ENCODE assay signal across 12 cellular contexts in genomic region chr17:48725005-48725293, GRCh38. TPM values are rescaled to one million over a fixed set of nuclear protein-coding genes. Genes with fewer than 3 reads are reported as not detected.
A peak's percentile ranks its signal among the peaks of the same experiment; 100 is the strongest.
DNase-seq lines count a peak whose midpoint lies in the region; ATAC-seq and FAIRE-seq lines count a peak whose summit lies in the region.
"Had no signal": no experiment of that assay in that cellular context is flagged by ENCODE, and none has a peak within 500 bp of the region (broad histone marks: within the 10 kb centered on the region; RNA-seq: fewer than 3 reads in every experiment).

No MANE protein-coding gene starts in this region.

- intact Hi-C loops in activated CD4-positive, alpha-beta memory T cell treated with anti-CD3 and anti-CD28 coated beads for 36 hours (cut with micrococcal nuclease), result loop anchor here (2.0 to 10.0 kb wide), 4 partner anchors 28 to 270 kb away; partner anchors contain the start of gene IGF2BP1

- peak overlapping the region; percentile 25 to 77 (median 64) for H3K4me3 Mint-ChIP-seq in CD4-positive, CD25-positive, alpha-beta regulatory T cell
- peak overlapping the region; percentile 22 to 87 (median 64) for H3K4me3 Mint-ChIP-seq in naive B cell
- H3K4me3 Mint-ChIP-seq in activated CD4-positive, alpha-beta memory T cell treated with anti-CD3 and anti-CD28 coated beads for 36 hours, result no peak overlapping the region

- H3K36me3 Mint-ChIP-seq in CD4-positive, CD25-positive, alpha-beta regulatory T cell, result no peaks in the 10 kb centered on the region
- H3K36me3 Mint-ChIP-seq in naive B cell, result peaks cover 6 to 24% of the 10 kb centered on the region in 2 donors
- H3K36me3 Mint-ChIP-seq in activated CD4-positive, alpha-beta memory T cell treated with anti-CD3 and anti-CD28 coated beads for 36 hours, result peaks cover 2% of the 10 kb centered on the region

- H3K27ac Mint-ChIP-seq in CD4-positive, CD25-positive, alpha-beta regulatory T cell, result no peak overlapping the region
- H3K27ac Mint-ChIP-seq in naive B cell, result peak overlapping the region in 2 of 6 donors; percentile 74 to 79
- no peak overlapping the region for H3K27ac Mint-ChIP-seq in activated CD4-positive, alpha-beta memory T cell treated with anti-CD3 and anti-CD28 coated beads for 36 hours
- H3K27ac Mint-ChIP-seq: activated CD8-positive, alpha-beta T cell treated with anti-CD3 and anti-CD28 coated beads, Interleukin-2, amount 10 ng/mL, durations not matched to agents 7 days and 5 days; nephron progenitor cell had no signal

- H3K9me3 Mint-ChIP-seq in CD4-positive, CD25-positive, alpha-beta regulatory T cell, result peaks cover 0 to 6% (median 2%) of the 10 kb centered on the region in 7 donors
- peaks cover 3 to 26% (median 8%) of the 10 kb centered on the region in 7 donors for H3K9me3 Mint-ChIP-seq in naive B cell
- no peaks in the 10 kb centered on the region for H3K9me3 Mint-ChIP-seq in activated CD4-positive, alpha-beta memory T cell treated with anti-CD3 and anti-CD28 coated beads for 36 hours
- H3K9me3 Mint-ChIP-seq: nephron progenitor cell had no signal

- ATAC-seq in CD4-positive, CD25-positive, alpha-beta regulatory T cell (ENCODE audit: low read depth in 2 of 2), result no peak
- ATAC-seq in naive B cell (ENCODE audit: low read depth in 2 of 2), result no peak
- ATAC-seq in GM21515 (IDR thresholded peaks at IDR 0.05; ENCODE audit: unreplicated experiment), result no peak

- H3K9me3 ChIP-seq in CD4-positive, CD25-positive, alpha-beta regulatory T cell (ENCODE audit: control insufficient read depth in 2 of 2, low read length in 2 of 2), result no peaks in the 10 kb centered on the region
- H3K9me3 ChIP-seq in HUES6 (ENCODE audit: control insufficient read depth, insufficient read depth, low read depth, low read length) (no peaks in the 10 kb centered on the region), adipocyte (ENCODE audit: control insufficient read depth, low read length) (no peaks in the 10 kb centered on the region)
- H3K9me3 ChIP-seq: transverse colon had no signal

- CTCF ChIA-PET in activated CD4-positive, alpha-beta memory T cell treated with anti-CD3 and anti-CD28 coated beads for 36 hours (lab: Charles Lee), result interaction anchor here (0.6 to 4.4 kb wide), 26 partner anchors 10 to 572 kb away, joined by 3 to 57 read pairs (median 5); no protein-coding TSS in a partner anchor

- peaks cover 7 to 58% (median 26%) of the 10 kb centered on the region in 4 donors for H3K4me1 Mint-ChIP-seq in CD4-positive, CD25-positive, alpha-beta regulatory T cell
- H3K4me1 Mint-ChIP-seq in naive B cell, result peaks cover 27 to 65% (median 61%) of the 10 kb centered on the region in 3 donors
- H3K4me1 Mint-ChIP-seq in activated CD4-positive, alpha-beta memory T cell treated with anti-CD3 and anti-CD28 coated beads for 36 hours (ENCODE audit: low read depth), result peaks cover 36% of the 10 kb centered on the region

- H3K27me3 Mint-ChIP-seq in CD4-positive, CD25-positive, alpha-beta regulatory T cell, result peaks cover 100% of the 10 kb centered on the region
- peaks cover 78 to 95% (median 91%) of the 10 kb centered on the region in 3 donors for H3K27me3 Mint-ChIP-seq in naive B cell
- peaks cover 90% of the 10 kb centered on the region for H3K27me3 Mint-ChIP-seq in activated CD4-positive, alpha-beta memory T cell treated with anti-CD3 and anti-CD28 coated beads for 36 hours

- peaks cover 54% of the 10 kb centered on the region for H3K4me1 ChIP-seq in CD4-positive, CD25-positive, alpha-beta regulatory T cell (ENCODE audit: control insufficient read depth, insufficient read depth, low read length, poor library complexity, severe bottlenecking)
- H3K4me1 ChIP-seq in HUES6 (ENCODE audit: control insufficient read depth, insufficient read depth, low read length) (peaks cover 36% of the 10 kb centered on the region), adipocyte (ENCODE audit: control insufficient read depth, insufficient read depth, low read length) (peaks cover 6% of the 10 kb centered on the region)

- DNase-seq in CD4-positive, CD25-positive, alpha-beta regulatory T cell, result no peak
- DNase-seq in adipocyte (ENCODE audit: low read depth), result peak; percentile 14
- no peak for DNase-seq in naive B cell
- no peak for DNase-seq in stimulated activated CD4-positive, alpha-beta T cell treated with anti-CD3 and anti-CD28 coated beads, Interleukin-2, amount 100 ng/mL, for 48 hours
- DNase-seq in RCC 7860 (ENCODE audit: low spot score), result no peak
- no peak for DNase-seq in activated CD4-positive, alpha-beta memory T cell treated with anti-CD3 and anti-CD28 coated beads for 36 hours

- no peak overlapping the region for H3K9ac ChIP-seq in HUES6 (ENCODE audit: low read length)
- H3K9ac ChIP-seq in adipocyte (ENCODE audit: low read length), result no peak overlapping the region

- H3K36me3 ChIP-seq in CD4-positive, CD25-positive, alpha-beta regulatory T cell (ENCODE audit: control insufficient read depth, insufficient read depth, low read length), result no peaks in the 10 kb centered on the region
- no peaks in the 10 kb centered on the region for H3K36me3 ChIP-seq in HUES6 (ENCODE audit: control insufficient read depth, insufficient read depth, low read length)
- no peaks in the 10 kb centered on the region for H3K36me3 ChIP-seq in adipocyte (ENCODE audit: control insufficient read depth, insufficient read depth, low read length, severe bottlenecking)
- H3K36me3 ChIP-seq: transverse colon had no signal

- no peak overlapping the region for H3K4me3 ChIP-seq in CD4-positive, CD25-positive, alpha-beta regulatory T cell (ENCODE audit: low read depth, low read length)
- H3K4me3 ChIP-seq in HUES6 (ENCODE audit: low read depth, low read length) (peak overlapping the region; percentile 44; the same call in 1 of the 2 replicates), adipocyte (ENCODE audit: low read length) (peak overlapping the region; percentile 27)

- no peak for FAIRE-seq in RCC 7860 (lab: Jason Lieb, UNC)

- H3K27me3 ChIP-seq in CD4-positive, CD25-positive, alpha-beta regulatory T cell (ENCODE audit: control insufficient read depth, insufficient read depth, low read length), result peaks cover 66% of the 10 kb centered on the region
- peaks cover 100% of the 10 kb centered on the region for H3K27me3 ChIP-seq in HUES6 (ENCODE audit: control insufficient read depth, insufficient read depth, low read length)
- H3K27me3 ChIP-seq in adipocyte (replicated peaks; ENCODE audit: control insufficient read depth, insufficient read depth, low read length), result peaks cover 97% of the 10 kb centered on the region

- no peak overlapping the region for H3K27ac ChIP-seq in CD4-positive, CD25-positive, alpha-beta regulatory T cell (ENCODE audit: insufficient read depth, low read length, poor library complexity, severe bottlenecking)
- no peak overlapping the region for H3K27ac ChIP-seq in HUES6 (ENCODE audit: low read depth, low read length)

- POLR2A ChIA-PET in activated CD4-positive, alpha-beta memory T cell treated with anti-CD3 and anti-CD28 coated beads for 36 hours (lab: Charles Lee), result no interaction called here

RNA-seq across cellular contexts. Expression of gene PRAC2, which starts 2.0 kb away (rescaled TPM):
- not detected for total RNA-seq in CD4-positive, CD25-positive, alpha-beta regulatory T cell
- polyA plus RNA-seq in CD4-positive, CD25-positive, alpha-beta regulatory T cell, result not detected
- not detected for polyA plus RNA-seq in naive B cell (ENCODE audit: low read depth in 6 of 6)
- total RNA-seq in activated CD4-positive, alpha-beta memory T cell treated with anti-CD3 and anti-CD28 coated beads for 36 hours, result not detected
- total RNA-seq: activated CD8-positive, alpha-beta T cell treated with anti-CD3 and anti-CD28 coated beads, Interleukin-2, amount 10 ng/mL, durations not matched to agents 7 days and 5 days; dermis microvascular lymphatic vessel endothelial cell had no signal

RNA-seq across cellular contexts. Expression of gene PRAC1, which starts 2.6 kb away (rescaled TPM):
- not detected for total RNA-seq in CD4-positive, CD25-positive, alpha-beta regulatory T cell
- polyA plus RNA-seq in CD4-positive, CD25-positive, alpha-beta regulatory T cell, result not detected
- polyA plus RNA-seq in naive B cell (ENCODE audit: low read depth in 6 of 6), result not detected
- total RNA-seq in activated CD4-positive, alpha-beta memory T cell treated with anti-CD3 and anti-CD28 coated beads for 36 hours, result not detected
- total RNA-seq: activated CD8-positive, alpha-beta T cell treated with anti-CD3 and anti-CD28 coated beads, Interleukin-2, amount 10 ng/mL, durations not matched to agents 7 days and 5 days; dermis microvascular lymphatic vessel endothelial cell had no signal

RNA-seq across cellular contexts. Expression of gene HOXB13, which starts 3.6 kb away (rescaled TPM):
- not detected for total RNA-seq in CD4-positive, CD25-positive, alpha-beta regulatory T cell
- not detected for polyA plus RNA-seq in CD4-positive, CD25-positive, alpha-beta regulatory T cell
- not detected for polyA plus RNA-seq in naive B cell (ENCODE audit: low read depth in 6 of 6)
- total RNA-seq in activated CD4-positive, alpha-beta memory T cell treated with anti-CD3 and anti-CD28 coated beads for 36 hours, result not detected
- total RNA-seq: activated CD8-positive, alpha-beta T cell treated with anti-CD3 and anti-CD28 coated beads, Interleukin-2, amount 10 ng/mL, durations not matched to agents 7 days and 5 days; dermis microvascular lymphatic vessel endothelial cell had no signal
